In the genomic region with DNA sequence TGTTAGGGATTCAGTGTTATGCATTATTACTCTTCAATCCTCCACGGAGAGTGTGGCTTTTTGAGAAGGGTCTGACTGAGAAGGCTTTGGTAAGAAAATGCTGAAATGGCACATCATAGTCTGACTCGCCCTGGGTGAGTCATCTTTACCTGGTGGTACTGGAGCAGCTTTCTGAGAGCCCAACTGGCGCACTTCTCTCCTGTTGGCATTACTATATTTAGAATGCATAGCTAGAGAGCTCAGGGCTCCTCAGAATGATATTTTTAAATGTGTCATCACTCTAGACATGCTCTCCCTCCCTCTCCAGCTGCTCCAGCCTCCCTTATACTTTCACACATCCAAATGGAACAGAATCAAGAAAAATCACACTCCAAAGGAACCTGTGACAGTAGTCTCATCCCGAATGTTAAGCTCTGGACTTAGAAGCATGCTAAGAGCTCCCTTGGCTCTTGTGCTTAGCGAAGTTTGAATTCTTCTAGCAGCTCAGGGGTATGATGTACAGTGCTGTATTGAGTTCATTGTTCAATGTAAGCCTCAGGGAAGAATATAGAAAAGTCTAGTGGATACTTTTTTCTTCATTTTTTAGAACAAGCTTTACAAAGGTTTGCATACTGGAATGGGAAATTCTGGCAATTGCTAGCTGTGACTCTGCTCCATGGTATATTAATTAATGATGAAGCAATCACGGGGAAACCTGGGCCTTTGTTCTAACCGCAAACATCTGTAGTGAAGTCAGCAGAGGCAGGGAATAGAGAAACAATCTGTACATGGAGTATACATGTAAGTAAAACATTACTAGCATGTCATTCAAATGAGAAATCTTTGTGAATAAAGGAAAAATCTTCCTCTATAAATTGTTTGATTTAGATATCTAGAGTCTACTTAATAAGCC, we compare ENCODE assay signal across 13 cellular contexts.
DNase-seq lines count a peak whose midpoint lies in the region; ATAC-seq and TF ChIP-seq lines count a peak whose summit lies in the region.
"Had no signal": no experiment of that assay in that cellular context is flagged by ENCODE, and none has a peak within 500 bp of the region (broad histone marks: within the 10 kb centered on the region; RNA-seq: fewer than 3 reads in every experiment).

No MANE protein-coding gene starts in this region.

- H3K4me1 Mint-ChIP-seq in WTC11: no peaks in the 10 kb centered on the region
- H3K4me1 Mint-ChIP-seq: stimulated activated effector memory CD8-positive, alpha-beta T cell treated with anti-CD3 and anti-CD28 coated beads, Interleukin-12 subunit alpha, Interleukin-12 subunit beta, amount 100 ng/mL, for 72 hours had no signal

- H3K36me3 ChIP-seq in heart left ventricle (no peaks in the 10 kb centered on the region), skeletal muscle tissue (ENCODE audit: control insufficient read depth in 3 of 3, insufficient read depth in 3 of 3, low read length in 3 of 3) (no peaks in the 10 kb centered on the region)

- H3K4me3 Mint-ChIP-seq in WTC11: no peak overlapping the region
- H3K4me3 Mint-ChIP-seq: activated naive CD4-positive, alpha-beta T cell treated with anti-CD3 and anti-CD28 coated beads for 36 hours; stimulated activated effector memory CD8-positive, alpha-beta T cell treated with anti-CD3 and anti-CD28 coated beads, Interleukin-12 subunit alpha, Interleukin-12 subunit beta, amount 100 ng/mL, for 72 hours had no signal

- peaks cover 6% of the 10 kb centered on the region for H3K9me3 Mint-ChIP-seq in WTC11

- no peaks in the 10 kb centered on the region for H3K27me3 Mint-ChIP-seq in WTC11 (ENCODE audit: low read depth)

- H3K4me1 ChIP-seq in heart left ventricle: peaks cover 0 to 11% (median 0%) of the 10 kb centered on the region in 12 donors
- peaks cover 0 to 7% (median 2%) of the 10 kb centered on the region in 3 donors for H3K4me1 ChIP-seq in skeletal muscle tissue (ENCODE audit: control insufficient read depth in 3 of 3, insufficient read depth in 3 of 3, low read length in 3 of 3)

- H3K4me3 ChIP-seq in heart left ventricle (no peak overlapping the region), skeletal muscle tissue (ENCODE audit: low read length in 3 of 3) (no peak overlapping the region)
- H3K4me3 ChIP-seq: dorsolateral prefrontal cortex had no signal

- ATAC-seq in SK-N-SH treated with all-trans-retinoic acid at 6 μM for 48 hours: peak; percentile 60
- peak; percentile 98 to 100 (median 100) for ATAC-seq in heart left ventricle
- ATAC-seq in left colon: no peak
- ATAC-seq in WTC11: no peak
- ATAC-seq: stimulated activated effector memory CD8-positive, alpha-beta T cell treated with anti-CD3 and anti-CD28 coated beads, Interleukin-12 subunit alpha, Interleukin-12 subunit beta, amount 100 ng/mL, for 72 hours had no signal

- H3K36me3 Mint-ChIP-seq in WTC11: peaks cover 3% of the 10 kb centered on the region
- H3K36me3 Mint-ChIP-seq: stimulated activated effector memory CD8-positive, alpha-beta T cell treated with anti-CD3 and anti-CD28 coated beads, Interleukin-12 subunit alpha, Interleukin-12 subunit beta, amount 100 ng/mL, for 72 hours had no signal

- no peak overlapping the region for H3K27ac Mint-ChIP-seq in WTC11
- H3K27ac Mint-ChIP-seq: activated naive CD4-positive, alpha-beta T cell treated with anti-CD3 and anti-CD28 coated beads for 36 hours; stimulated activated effector memory CD8-positive, alpha-beta T cell treated with anti-CD3 and anti-CD28 coated beads, Interleukin-12 subunit alpha, Interleukin-12 subunit beta, amount 100 ng/mL, for 72 hours had no signal

- POLR2A ChIA-PET in WTC11 (lab: Charles Lee): no interaction called here

- H3K27ac ChIP-seq in heart left ventricle (peak overlapping the region in 4 of 12 donors; percentile 9 to 17 (median 12)), skeletal muscle tissue (ENCODE audit: low read depth, low read length) (peak overlapping the region; percentile 45)

- H3K9me3 ChIP-seq in heart left ventricle (no peaks in the 10 kb centered on the region), skeletal muscle tissue (ENCODE audit: control insufficient read depth in 3 of 3, low read length in 3 of 3) (no peaks in the 10 kb centered on the region)

- H3K9ac ChIP-seq in skeletal muscle tissue (ENCODE audit: low read depth in 1 of 3, low read length in 3 of 3): no peak overlapping the region

- TF ChIP-seq POLR2A in heart left ventricle (IDR thresholded peaks at IDR 0.05): no peak

- 38 to 44% (median 42%) methylated on average over 7 of the region's 7 CpGs for WGBS in heart left ventricle, 4 donors

- intact Hi-C loops in heart left ventricle (cut with DNase I): no loop called here
- intact Hi-C loops in left colon (cut with DNase I, micrococcal nuclease): no loop called here

- TF ChIP-seq CTCF in heart left ventricle (IDR thresholded peaks at IDR 0.05) (no peak), WTC11 (IDR thresholded peaks at IDR 0.05) (no peak)

- DNase-seq in NCI-H2107 treated with DMSO at 0.1 percent for 48 hours (lab: John Stamatoyannopoulos, UW; ENCODE audit: unreplicated experiment): peak; percentile 10
- no peak for DNase-seq in NCI-H2107 (lab: John Stamatoyannopoulos, UW)
- DNase-seq in heart left ventricle: peak in 4 of 5 donors; percentile 30 to 51 (median 38)
- DNase-seq in NCI-H2081 treated with DMSO at 0.1 percent for 48 hours (lab: John Stamatoyannopoulos, UW): no peak
- DNase-seq in left colon: no peak
- DNase-seq in WTC11 (ENCODE audit: low spot score): no peak
- DNase-seq: activated naive CD4-positive, alpha-beta T cell treated with anti-CD3 and anti-CD28 coated beads for 36 hours; KG1; NCI-H526 had no signal

- H3K27me3 ChIP-seq in heart left ventricle (no peaks in the 10 kb centered on the region), skeletal muscle tissue (ENCODE audit: control insufficient read depth in 3 of 3, insufficient read depth in 3 of 3, low read length in 3 of 3) (no peaks in the 10 kb centered on the region)
- H3K27me3 ChIP-seq: dorsolateral prefrontal cortex had no signal

- CTCF ChIA-PET in WTC11 (lab: Charles Lee): interaction anchor here (2.7 kb wide), 1 partner anchor 13 kb away, joined by 17 read pairs; no protein-coding TSS in a partner anchor

TF ChIP-seq in SK-N-SH treated with all-trans-retinoic acid at 6 μM for 48 hours, 23 proteins besides CTCF, POLR2A, EP300 and RAD21:
- TF ChIP-seq ARNTL (CRISPR knock-in tag; IDR thresholded peaks at IDR 0.05; ENCODE audit: borderline replicate concordance, low read depth): no peak
TF ChIP-seq in SK-N-SH treated with all-trans-retinoic acid at 6 μM for 48 hours: peak in this region for 0.

TF ChIP-seq in WTC11, 78 proteins besides CTCF, POLR2A, EP300 and RAD21:
- no peak for TF ChIP-seq SMAD3 (CRISPR knock-in tag; IDR thresholded peaks at IDR 0.05; ENCODE audit: borderline replicate concordance)
- no peak for TF ChIP-seq JUN (CRISPR knock-in tag; IDR thresholded peaks at IDR 0.05)
- no peak for TF ChIP-seq NR1H2 (CRISPR knock-in tag; IDR thresholded peaks at IDR 0.05)
- TF ChIP-seq ELF4 (CRISPR knock-in tag; IDR thresholded peaks at IDR 0.05; ENCODE audit: low read depth): no peak
- TF ChIP-seq, protein P1, sequence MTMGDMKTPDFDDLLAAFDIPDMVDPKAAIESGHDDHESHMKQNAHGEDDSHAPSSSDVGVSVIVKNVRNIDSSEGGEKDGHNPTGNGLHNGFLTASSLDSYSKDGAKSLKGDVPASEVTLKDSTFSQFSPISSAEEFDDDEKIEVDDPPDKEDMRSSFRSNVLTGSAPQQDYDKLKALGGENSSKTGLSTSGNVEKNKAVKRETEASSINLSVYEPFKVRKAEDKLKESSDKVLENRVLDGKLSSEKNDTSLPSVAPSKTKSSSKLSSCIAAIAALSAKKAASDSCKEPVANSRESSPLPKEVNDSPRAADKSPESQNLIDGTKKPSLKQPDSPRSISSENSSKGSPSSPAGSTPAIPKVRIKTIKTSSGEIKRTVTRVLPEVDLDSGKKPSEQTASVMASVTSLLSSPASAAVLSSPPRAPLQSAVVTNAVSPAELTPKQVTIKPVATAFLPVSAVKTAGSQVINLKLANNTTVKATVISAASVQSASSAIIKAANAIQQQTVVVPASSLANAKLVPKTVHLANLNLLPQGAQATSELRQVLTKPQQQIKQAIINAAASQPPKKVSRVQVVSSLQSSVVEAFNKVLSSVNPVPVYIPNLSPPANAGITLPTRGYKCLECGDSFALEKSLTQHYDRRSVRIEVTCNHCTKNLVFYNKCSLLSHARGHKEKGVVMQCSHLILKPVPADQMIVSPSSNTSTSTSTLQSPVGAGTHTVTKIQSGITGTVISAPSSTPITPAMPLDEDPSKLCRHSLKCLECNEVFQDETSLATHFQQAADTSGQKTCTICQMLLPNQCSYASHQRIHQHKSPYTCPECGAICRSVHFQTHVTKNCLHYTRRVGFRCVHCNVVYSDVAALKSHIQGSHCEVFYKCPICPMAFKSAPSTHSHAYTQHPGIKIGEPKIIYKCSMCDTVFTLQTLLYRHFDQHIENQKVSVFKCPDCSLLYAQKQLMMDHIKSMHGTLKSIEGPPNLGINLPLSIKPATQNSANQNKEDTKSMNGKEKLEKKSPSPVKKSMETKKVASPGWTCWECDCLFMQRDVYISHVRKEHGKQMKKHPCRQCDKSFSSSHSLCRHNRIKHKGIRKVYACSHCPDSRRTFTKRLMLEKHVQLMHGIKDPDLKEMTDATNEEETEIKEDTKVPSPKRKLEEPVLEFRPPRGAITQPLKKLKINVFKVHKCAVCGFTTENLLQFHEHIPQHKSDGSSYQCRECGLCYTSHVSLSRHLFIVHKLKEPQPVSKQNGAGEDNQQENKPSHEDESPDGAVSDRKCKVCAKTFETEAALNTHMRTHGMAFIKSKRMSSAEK (CRISPR knock-in tag; IDR thresholded peaks at IDR 0.05; ENCODE audit: borderline replicate concordance): no peak
- TF ChIP-seq GABPB1 (CRISPR knock-in tag; IDR thresholded peaks at IDR 0.05): no peak
- no peak for TF ChIP-seq FOXK1 (CRISPR knock-in tag; IDR thresholded peaks at IDR 0.05)
- no peak for TF ChIP-seq CBFB (CRISPR knock-in tag; IDR thresholded peaks at IDR 0.05; ENCODE audit: low read depth)

Comparison
In these comparisons a context has a peak if more than half of its experiments do, and no peak if none do; other contexts are left out.
1. DNase-seq: peak in NCI-H2107 treated with DMSO at 0.1 percent for 48 hours (single experiment) and heart left ventricle (4 of 5); none in NCI-H2107 (single experiment), NCI-H2081 treated with DMSO at 0.1 percent for 48 hours (single experiment), left colon (0 of 2) and WTC11 (single experiment).
2. ATAC-seq: peak in SK-N-SH treated with all-trans-retinoic acid at 6 μM for 48 hours (single experiment) and heart left ventricle (4 of 4); none in left colon (single experiment) and WTC11 (single experiment).